26 cellular contexts compared by ENCODE assay signal in the genomic region with DNA sequence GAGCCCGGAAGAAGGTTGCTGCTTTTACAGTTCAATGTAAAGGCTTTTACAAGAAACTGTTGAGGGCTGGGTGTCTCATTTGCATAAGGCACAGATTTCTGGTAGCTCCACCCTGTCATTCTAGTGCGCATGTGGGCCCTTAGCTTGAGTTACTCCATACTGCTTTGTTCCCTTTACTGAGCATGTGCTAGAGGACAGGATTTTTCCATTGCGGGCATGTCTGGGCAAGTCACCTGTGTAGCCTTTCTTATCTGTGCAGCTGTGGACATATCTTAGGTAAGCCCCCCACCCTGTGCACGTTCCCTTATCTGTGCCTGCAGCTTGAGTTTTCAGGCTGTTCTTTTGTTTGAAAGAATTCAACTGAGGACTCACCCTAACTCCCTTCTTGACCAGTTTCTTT. TPM values are rescaled to one million over a fixed set of nuclear protein-coding genes. Genes with fewer than 3 reads are reported as not detected.
DNase-seq lines count a peak whose midpoint lies in the region; ATAC-seq, FAIRE-seq and TF ChIP-seq lines count a peak whose summit lies in the region.
"Had no signal": no experiment of that assay in that cellular context is flagged by ENCODE, and none has a peak within 500 bp of the region (broad histone marks: within the 10 kb centered on the region; RNA-seq: fewer than 3 reads in every experiment).

No MANE protein-coding gene starts in this region.

- no peak for TF ChIP-seq EP300 in sigmoid colon (IDR thresholded peaks at IDR 0.05)

- RAD21 ChIA-PET in HCT116 (lab: Charles Lee; ENCODE audit: low non-redundant PET in 1 of 2, low total read pairs in 2 of 2, uncharacterized antibody in 2 of 2, unreplicated experiment in 2 of 2), result no interaction called here

- H3K36me3 ChIP-seq in Caco-2 (ENCODE audit: control insufficient read depth, insufficient read depth, low read length) (no peaks in the 10 kb centered on the region; the same call in 1 of the 2 replicates), HCT116 (ENCODE audit: control insufficient read depth in 1 of 2, insufficient read depth in 2 of 2, low read length in 2 of 2) (no peaks in the 10 kb centered on the region), astrocyte (ENCODE audit: insufficient read depth, low read length) (no peaks in the 10 kb centered on the region), mesodermal cell (ENCODE audit: control insufficient read depth, insufficient read depth, low read length) (no peaks in the 10 kb centered on the region), sigmoid colon (no peaks in the 10 kb centered on the region), upper lobe of right lung (no peaks in the 10 kb centered on the region)
- H3K36me3 ChIP-seq: left ventricle myocardium inferior, upper lobe of left lung had no signal

- intact Hi-C loops in Caco-2 (cut with micrococcal nuclease; ENCODE audit: unreplicated experiment), result no loop called here
- intact Hi-C loops in HCT116 (cut with micrococcal nuclease), result no loop called here
- intact Hi-C loops in sigmoid colon (cut with DNase I), result no loop called here
- intact Hi-C loops in upper lobe of right lung (cut with DNase I), result no loop called here

- ATAC-seq in HCT116 (no peak), upper lobe of right lung (no peak)
- ATAC-seq: naive thymus-derived CD4-positive, alpha-beta T cell; Right ventricle myocardium inferior; SK-N-SH treated with all-trans-retinoic acid at 6 μM for 48 hours had no signal

- POLR2A ChIA-PET in Caco-2 (lab: Charles Lee) (no interaction called here), HCT116 (lab: Charles Lee) (no interaction called here)

- peaks cover 6% of the 10 kb centered on the region for H3K9me3 Mint-ChIP-seq in Caco-2 (ENCODE audit: unreplicated experiment)
- no peaks in the 10 kb centered on the region for H3K9me3 Mint-ChIP-seq in astrocyte (ENCODE audit: unreplicated experiment)
- H3K9me3 Mint-ChIP-seq: activated naive CD8-positive, alpha-beta T cell treated with anti-CD3 and anti-CD28 coated beads, Interleukin-2, amount 10 ng/mL, durations not matched to agents 7 days and 5 days; mesothelial cell of epicardium had no signal

- no peaks in the 10 kb centered on the region for H4K20me1 ChIP-seq in HCT116 (ENCODE audit: insufficient read depth)
- H4K20me1 ChIP-seq in astrocyte (ENCODE audit: insufficient read depth, low read length), result no peaks in the 10 kb centered on the region

- no peak for TF ChIP-seq POLR2A in HCT116 (IDR thresholded peaks at IDR 0.05; ENCODE audit: borderline replicate concordance, extremely low read depth, insufficient read depth, insufficient read length)
- TF ChIP-seq POLR2A in sigmoid colon (IDR thresholded peaks at IDR 0.05), result no peak

- no peaks in the 10 kb centered on the region for H3K27me3 Mint-ChIP-seq in Caco-2 (ENCODE audit: insufficient read depth, unreplicated experiment)
- no peaks in the 10 kb centered on the region for H3K27me3 Mint-ChIP-seq in astrocyte (ENCODE audit: low read depth, unreplicated experiment)

- H3K9ac ChIP-seq in HCT116 (ENCODE audit: low read length) (no peak overlapping the region), astrocyte (ENCODE audit: low read length) (no peak overlapping the region)

- no peaks in the 10 kb centered on the region for H3K4me1 Mint-ChIP-seq in Caco-2 (ENCODE audit: low read depth, unreplicated experiment)
- peaks cover 5% of the 10 kb centered on the region for H3K4me1 Mint-ChIP-seq in astrocyte (ENCODE audit: low read depth, unreplicated experiment)
- H3K4me1 Mint-ChIP-seq: activated naive CD8-positive, alpha-beta T cell treated with anti-CD3 and anti-CD28 coated beads, Interleukin-2, amount 10 ng/mL, durations not matched to agents 7 days and 5 days; naive thymus-derived CD4-positive, alpha-beta T cell had no signal

- H3K4me1 ChIP-seq in Caco-2 (peaks cover 11% of the 10 kb centered on the region; the same call in 1 of the 2 replicates), HCT116 (ENCODE audit: control insufficient read depth in 1 of 2, insufficient read depth in 2 of 2, low read length in 2 of 2) (0 out of 4 replicates have a peak, but pooled peaks cover 2 to 3% of the 10 kb centered on the region in 2 experiments), astrocyte (ENCODE audit: insufficient read depth, low read length) (no peaks in the 10 kb centered on the region), mesodermal cell (ENCODE audit: control insufficient read depth, insufficient read depth, low read length, poor library complexity, severe bottlenecking) (peaks cover 5% of the 10 kb centered on the region), sigmoid colon (peaks cover 0 to 10% (median 4%) of the 10 kb centered on the region in 4 donors), upper lobe of right lung (no peaks in the 10 kb centered on the region)

- H3K4me2 ChIP-seq in HCT116 (ENCODE audit: low read length) (no peak overlapping the region), astrocyte (ENCODE audit: low read length) (no peak overlapping the region)
- H3K4me2 ChIP-seq: PC-9 had no signal

- no peaks in the 10 kb centered on the region for H3K79me2 ChIP-seq in HCT116 (ENCODE audit: insufficient read depth, low read length)
- H3K79me2 ChIP-seq in astrocyte (ENCODE audit: insufficient read depth, low read length), result no peaks in the 10 kb centered on the region

- H3K4me3 ChIP-seq in Caco-2 (ENCODE audit: low read depth, low read length) (no peak overlapping the region), HCT116 (replicated peaks in 1 of 2; ENCODE audit: low read depth in 1 of 2, low read length in 2 of 2) (no peak overlapping the region), astrocyte (ENCODE audit: insufficient read depth, low read depth, low read length) (no peak overlapping the region), mesodermal cell (ENCODE audit: extremely low read depth, insufficient read depth, low read length, poor library complexity, severe bottlenecking) (no peak overlapping the region), sigmoid colon (no peak overlapping the region), upper lobe of right lung (no peak overlapping the region)
- H3K4me3 ChIP-seq: left ventricle myocardium inferior, PC-9, upper lobe of left lung had no signal

- H3K9me2 ChIP-seq in HCT116 (ENCODE audit: insufficient read depth), result no peaks in the 10 kb centered on the region

- H2AFZ ChIP-seq in HCT116 (ENCODE audit: low read depth, low read length, poor library complexity, severe bottlenecking) (no peak overlapping the region), astrocyte (ENCODE audit: low read depth, low read length) (no peak overlapping the region)
- H2AFZ ChIP-seq: PC-9 had no signal

- FAIRE-seq in astrocyte (lab: Jason Lieb, UNC), result no peak
- FAIRE-seq: D721Med, endothelial cell of umbilical vein, GM18507, small intestine had no signal

- no peak for TF ChIP-seq RAD21 in HCT116 (IDR thresholded peaks at IDR 0.05; ENCODE audit: low read depth)

- no peaks in the 10 kb centered on the region for H3K9me3 ChIP-seq in Caco-2
- H3K9me3 ChIP-seq in HCT116 (ENCODE audit: control insufficient read depth in 1 of 2, insufficient read depth in 1 of 2, low read depth in 1 of 2, low read length in 2 of 2), result no peaks in the 10 kb centered on the region
- no peaks in the 10 kb centered on the region for H3K9me3 ChIP-seq in astrocyte (ENCODE audit: insufficient read depth, low read depth, low read length)
- H3K9me3 ChIP-seq in mesodermal cell (ENCODE audit: control insufficient read depth, low read length), result peaks cover 12% of the 10 kb centered on the region
- no peaks in the 10 kb centered on the region for H3K9me3 ChIP-seq in sigmoid colon
- no peaks in the 10 kb centered on the region for H3K9me3 ChIP-seq in upper lobe of right lung
- H3K9me3 ChIP-seq: left ventricle myocardium inferior, upper lobe of left lung had no signal

- no peak for TF ChIP-seq CTCF in Caco-2 (IDR thresholded peaks at IDR 0.05; ENCODE audit: insufficient read depth in 1 of 2, low read depth in 1 of 2, low read length in 1 of 2, severe bottlenecking in 1 of 2, unreplicated experiment in 1 of 2)
- no peak for TF ChIP-seq CTCF in HCT116 (IDR thresholded peaks at IDR 0.05 in 2 of 3, conservative IDR thresholded peaks at IDR 0.05 in 1 of 3; ENCODE audit: borderline replicate concordance in 1 of 3, insufficient read depth in 1 of 3, low read depth in 2 of 3, low read length in 2 of 3)
- TF ChIP-seq CTCF in astrocyte (IDR thresholded peaks at IDR 0.05; ENCODE audit: insufficient read depth, low read depth, low read length), result no peak
- TF ChIP-seq CTCF in sigmoid colon (IDR thresholded peaks at IDR 0.05), result no peak
- no peak for TF ChIP-seq CTCF in upper lobe of right lung (IDR thresholded peaks at IDR 0.05)

- no peak overlapping the region for H3K27ac Mint-ChIP-seq in Caco-2 (ENCODE audit: unreplicated experiment)
- peak overlapping the region; percentile 84 for H3K27ac Mint-ChIP-seq in astrocyte (ENCODE audit: unreplicated experiment)
- H3K27ac Mint-ChIP-seq: activated naive CD8-positive, alpha-beta T cell treated with anti-CD3 and anti-CD28 coated beads, Interleukin-2, amount 10 ng/mL, durations not matched to agents 7 days and 5 days; mesothelial cell of epicardium; naive thymus-derived CD4-positive, alpha-beta T cell had no signal

- H3K4me3 Mint-ChIP-seq in Caco-2 (ENCODE audit: unreplicated experiment), result no peak overlapping the region
- H3K4me3 Mint-ChIP-seq in astrocyte (ENCODE audit: unreplicated experiment), result no peak overlapping the region
- H3K4me3 Mint-ChIP-seq: activated naive CD8-positive, alpha-beta T cell treated with anti-CD3 and anti-CD28 coated beads, Interleukin-2, amount 10 ng/mL, durations not matched to agents 7 days and 5 days; mesothelial cell of epicardium; naive thymus-derived CD4-positive, alpha-beta T cell had no signal

- 93 to 97% methylated on average over 4 of the region's 4 CpGs for WGBS in mesodermal cell (ENCODE audit: insufficient coverage in 2 of 2), 2 experiments
- 91 to 94% methylated on average over 4 of the region's 4 CpGs for WGBS in sigmoid colon, 2 donors

- CTCF ChIA-PET in Caco-2 (lab: Charles Lee) (interaction anchor here (0.6 kb wide), 1 partner anchor 98 kb away, joined by 3 read pairs; no protein-coding TSS in a partner anchor), HCT116 (lab: Charles Lee) (no interaction called here)

- DNase-seq in Caco-2, result peak; percentile 36 to 53
- DNase-seq in HCT116 (ENCODE audit: low read depth, low spot score), result no peak
- DNase-seq in astrocyte (ENCODE audit: low read depth), result no peak
- DNase-seq in NCI-H446 (lab: John Stamatoyannopoulos, UW), result no peak
- DNase-seq in sigmoid colon, result no peak
- no peak for DNase-seq in upper lobe of right lung
- DNase-seq: activated CD4-positive, alpha-beta T cell treated with anti-CD3 and anti-CD28 coated beads for 48 hours; activated naive CD8-positive, alpha-beta T cell treated with anti-CD3 and anti-CD28 coated beads, Interleukin-2, amount 10 ng/mL, durations not matched to agents 7 days and 5 days; left ventricle myocardium inferior; naive thymus-derived CD4-positive, alpha-beta T cell; NCI-H146; NCI-H2107; NCI-H524; NK-92 treated with Interleukin-12 subunit alpha and Interleukin-12 subunit beta, amount 100 ng/mL, for 24 hours; PC-9; small intestine; stimulated activated CD4-positive, alpha-beta T cell treated with anti-CD3 and anti-CD28 coated beads, Interleukin-2, amount 100 ng/mL, for 24 hours; T-helper 2 cell; upper lobe of left lung had no signal

- peak overlapping the region; percentile 16; the same call in 1 of the 2 replicates for H3K27ac ChIP-seq in HCT116 (ENCODE audit: low read depth, low read length)
- no peak overlapping the region for H3K27ac ChIP-seq in astrocyte (ENCODE audit: low read depth, low read length)
- H3K27ac ChIP-seq in mesodermal cell (ENCODE audit: low read depth, low read length, severe bottlenecking), result peak overlapping the region; percentile 23
- no peak overlapping the region for H3K27ac ChIP-seq in sigmoid colon
- H3K27ac ChIP-seq in upper lobe of right lung, result no peak overlapping the region
- H3K27ac ChIP-seq: left ventricle myocardium inferior, PC-9, upper lobe of left lung had no signal

- H3K36me3 Mint-ChIP-seq in Caco-2 (ENCODE audit: insufficient read depth, unreplicated experiment), result no peaks in the 10 kb centered on the region
- H3K36me3 Mint-ChIP-seq in astrocyte (ENCODE audit: low read depth, unreplicated experiment), result peaks cover 2% of the 10 kb centered on the region
- H3K36me3 Mint-ChIP-seq: activated naive CD8-positive, alpha-beta T cell treated with anti-CD3 and anti-CD28 coated beads, Interleukin-2, amount 10 ng/mL, durations not matched to agents 7 days and 5 days; mesothelial cell of epicardium; naive thymus-derived CD4-positive, alpha-beta T cell had no signal

- H3K27me3 ChIP-seq in Caco-2 (replicated peaks; ENCODE audit: control insufficient read depth, insufficient read depth, low read length) (no peaks in the 10 kb centered on the region), HCT116 (ENCODE audit: insufficient read depth, low read length) (no peaks in the 10 kb centered on the region), astrocyte (ENCODE audit: insufficient read depth, low read length) (no peaks in the 10 kb centered on the region), sigmoid colon (no peaks in the 10 kb centered on the region), upper lobe of right lung (no peaks in the 10 kb centered on the region)
- H3K27me3 ChIP-seq: upper lobe of left lung had no signal

- no TSS peak for BruUV-seq in Caco-2 (replicated peaks; lab: Mats Ljungman, UMichigan)
- no TSS peak for BruUV-seq in HCT116 (replicated peaks; lab: Mats Ljungman, UMichigan)

RNA-seq across cellular contexts. Expression of a gene that starts 56.2 kb away (rescaled TPM):
- total RNA-seq in Caco-2 (2022), result 146 and 165 TPM in 2 replicates
- total RNA-seq in HCT116 (2021; ENCODE audit: unreplicated experiment), result 66.7 TPM
- 10.3 and 10.6 TPM in 2 replicates for polyA plus RNA-seq in HCT116 (2012)
- total RNA-seq in astrocyte, result 127 and 140 TPM in 2 replicates
- polyA plus RNA-seq in mesodermal cell (2013, experiment 1 of 2), result 74.0 TPM
- polyA plus RNA-seq in mesodermal cell (2013, experiment 2 of 2), result 83.5 TPM
- 100 to 1,000 TPM; 155 to 173 (median 164) TPM for total RNA-seq in sigmoid colon
- 10 to 100 TPM; 14.9 to 26.6 (median 22.2) TPM for polyA plus RNA-seq in sigmoid colon
- total RNA-seq in upper lobe of right lung, result 111 TPM

Comparison
In these comparisons a context has a peak if more than half of its experiments do, and no peak if none do; other contexts are left out.
1. DNase-seq: peak in Caco-2 (2 of 2); none in HCT116 (single experiment), astrocyte (single experiment), NCI-H446 (0 of 2), sigmoid colon (single experiment) and upper lobe of right lung (single experiment).
2. H3K27ac ChIP-seq: peak in HCT116 (single experiment) and mesodermal cell (single experiment); none in astrocyte (single experiment), sigmoid colon (0 of 4) and upper lobe of right lung (single experiment).